In genomic region chr1:924619-925323, GRCh38 we compare ENCODE assay signal across 8 cellular contexts. TPM values are rescaled to one million over a fixed set of nuclear protein-coding genes. Genes with fewer than 3 reads are reported as not detected.
DNase-seq lines count a peak whose midpoint lies in the region; ATAC-seq and TF ChIP-seq lines count a peak whose summit lies in the region.

No MANE protein-coding gene starts in this region.

- peaks cover 48% of the 10 kb centered on the region for H3K27me3 Mint-ChIP-seq in activated T-cell treated with anti-CD3 and anti-CD28 coated beads, Interleukin-2, amount 50 U/mL, for 72 hours (ENCODE audit: low read depth)

- H3K36me3 Mint-ChIP-seq in activated T-cell treated with anti-CD3 and anti-CD28 coated beads, Interleukin-2, amount 50 U/mL, for 72 hours (ENCODE audit: insufficient read depth in 2 of 2), result no peaks in the 10 kb centered on the region

- DNase-seq in heart left ventricle (no peak), Right ventricle myocardium superior (no peak), left kidney (ENCODE audit: low read depth, low spot score) (peak; percentile 80), uterus (peak in 1 of 2 donors; percentile 64), NCI-H2107 (lab: John Stamatoyannopoulos, UW) (no peak), dedifferentiated amniotic fluid mesenchymal stem cell (ENCODE audit: extremely low spot score) (no peak)
- DNase-seq in activated T-cell treated with anti-CD3 and anti-CD28 coated beads, Interleukin-2, amount 50 U/mL, for 72 hours, result no peak

- H3K36me3 ChIP-seq in heart left ventricle (no peaks in the 10 kb centered on the region), uterus (no peaks in the 10 kb centered on the region)

- TF ChIP-seq CTCF in heart left ventricle (IDR thresholded peaks at IDR 0.05), result peak in 1 of 12 donors; percentile 15
- TF ChIP-seq CTCF in uterus (IDR thresholded peaks at IDR 0.05), result no peak

- H3K9me3 ChIP-seq in heart left ventricle (no peaks in the 10 kb centered on the region), uterus (no peaks in the 10 kb centered on the region)

- 0 to 1% (median 0%) methylated on average over 36 to 89 of the region's 89 CpGs for WGBS in heart left ventricle, 4 donors

- H3K27ac ChIP-seq in heart left ventricle, result peak overlapping the region in 3 of 12 donors; percentile 29 to 53 (median 43)
- H3K27ac ChIP-seq in uterus, result no peak overlapping the region

- H3K27me3 ChIP-seq in heart left ventricle (peaks cover 23 to 91% (median 45%) of the 10 kb centered on the region in 9 donors), uterus (no peaks in the 10 kb centered on the region)

- intact Hi-C loops in heart left ventricle (cut with DNase I) (no loop called here), Right ventricle myocardium superior (cut with DNase I) (no loop called here), uterus (cut with DNase I; ENCODE audit: low total_unique reads) (no loop called here)

- H3K4me3 ChIP-seq in heart left ventricle, result peak overlapping the region; percentile 35 to 71 (median 50)
- H3K4me3 ChIP-seq in uterus, result peak overlapping the region; percentile 13 to 40

- ATAC-seq in heart left ventricle, result no peak
- no peak for ATAC-seq in Right ventricle myocardium superior (ENCODE audit: poor library complexity)
- peak; percentile 18 to 21 for ATAC-seq in activated T-cell treated with anti-CD3 and anti-CD28 coated beads, Interleukin-2, amount 50 U/mL, for 72 hours (replicated peaks in 1 of 2)
- no peak for ATAC-seq in HG03521 (IDR thresholded peaks at IDR 0.05; ENCODE audit: unreplicated experiment)

- no peak overlapping the region for H3K27ac Mint-ChIP-seq in activated T-cell treated with anti-CD3 and anti-CD28 coated beads, Interleukin-2, amount 50 U/mL, for 72 hours

- H3K4me1 Mint-ChIP-seq in activated T-cell treated with anti-CD3 and anti-CD28 coated beads, Interleukin-2, amount 50 U/mL, for 72 hours (ENCODE audit: low read depth), result peaks cover 20% of the 10 kb centered on the region

- H3K4me1 ChIP-seq in heart left ventricle (peaks cover 0 to 50% (median 33%) of the 10 kb centered on the region in 12 donors), uterus (peaks cover 10 to 48% of the 10 kb centered on the region in 2 donors)

- no peak for TF ChIP-seq POLR2A in heart left ventricle (IDR thresholded peaks at IDR 0.05)
- no peak for TF ChIP-seq POLR2A in uterus (IDR thresholded peaks at IDR 0.05)

- peak overlapping the region; percentile 55 to 61 for H3K4me3 Mint-ChIP-seq in activated T-cell treated with anti-CD3 and anti-CD28 coated beads, Interleukin-2, amount 50 U/mL, for 72 hours

- H3K9me3 Mint-ChIP-seq in activated T-cell treated with anti-CD3 and anti-CD28 coated beads, Interleukin-2, amount 50 U/mL, for 72 hours, result no peaks in the 10 kb centered on the region

RNA-seq across cellular contexts. Expression of gene SAMD11, which starts 1.0 kb away (rescaled TPM):
- 1 to 10 TPM in 4 of 9 donors, under 1 TPM in 5; 0.38 to 3.2 (median 0.96) TPM for total RNA-seq in heart left ventricle
- polyA plus RNA-seq in heart left ventricle, result 1 to 10 TPM in 1 of 2 donors, under 1 TPM in 1; 0.54 to 1.3 TPM
- total RNA-seq in Right ventricle myocardium superior, result 1.5 TPM
- under 1 TPM; 0.12 to 0.17 TPM for total RNA-seq in activated T-cell treated with anti-CD3 and anti-CD28 coated beads, Interleukin-2, amount 50 U/mL, for 72 hours
- total RNA-seq in uterus, result 10 to 100 TPM in 2 of 4 donors, 1 to 10 TPM in 2; 1.0 to 40.7 (median 13.8) TPM

RNA-seq across cellular contexts. Expression of gene NOC2L, which starts 34.3 kb away (rescaled TPM):
- 10 to 100 TPM; 36.0 to 63.6 (median 43.3) TPM for total RNA-seq in heart left ventricle
- 10 to 100 TPM; 55.1 to 85.3 TPM for polyA plus RNA-seq in heart left ventricle
- total RNA-seq in Right ventricle myocardium superior, result 42.8 TPM
- total RNA-seq in activated T-cell treated with anti-CD3 and anti-CD28 coated beads, Interleukin-2, amount 50 U/mL, for 72 hours, result 10 to 100 TPM; 72.7 to 90.0 TPM
- total RNA-seq in uterus, result 10 to 100 TPM; 21.8 to 58.8 (median 37.5) TPM

RNA-seq across cellular contexts. Expression of gene KLHL17, which starts 35.6 kb away (rescaled TPM):
- total RNA-seq in heart left ventricle, result 1 to 10 TPM; 1.6 to 6.8 (median 4.7) TPM
- polyA plus RNA-seq in heart left ventricle, result 1 to 10 TPM; 5.4 to 5.5 TPM
- total RNA-seq in Right ventricle myocardium superior, result 5.6 TPM
- 10 to 100 TPM; 12.7 to 22.8 TPM for total RNA-seq in activated T-cell treated with anti-CD3 and anti-CD28 coated beads, Interleukin-2, amount 50 U/mL, for 72 hours
- total RNA-seq in uterus, result 10 to 100 TPM in 2 of 4 donors, 1 to 10 TPM in 2; 1.8 to 15.3 (median 9.6) TPM

RNA-seq across cellular contexts. Expression of gene PLEKHN1, which starts 41.5 kb away (rescaled TPM):
- under 1 TPM in 2 of 9 donors, not detected in 7; 0.37 to 0.63 TPM for total RNA-seq in heart left ventricle
- polyA plus RNA-seq in heart left ventricle, result under 1 TPM; 0.15 TPM
- total RNA-seq in Right ventricle myocardium superior, result not detected
- 1 to 10 TPM; 1.9 to 2.3 TPM for total RNA-seq in activated T-cell treated with anti-CD3 and anti-CD28 coated beads, Interleukin-2, amount 50 U/mL, for 72 hours
- total RNA-seq in uterus, result 1 to 10 TPM in 1 of 4 donors, not detected in 3; 1.1 TPM

RNA-seq across cellular contexts. Expression of gene PERM1, which starts 57.1 kb away (rescaled TPM):
- total RNA-seq in heart left ventricle, result 100 to 1,000 TPM in 6 of 9 donors, 10 to 100 TPM in 3; 52.8 to 149 (median 104) TPM
- 100 to 1,000 TPM in 1 of 2 donors, 10 to 100 TPM in 1; 53.3 to 353 TPM for polyA plus RNA-seq in heart left ventricle
- total RNA-seq in Right ventricle myocardium superior, result 170 TPM
- total RNA-seq in activated T-cell treated with anti-CD3 and anti-CD28 coated beads, Interleukin-2, amount 50 U/mL, for 72 hours, result not detected
- 1 to 10 TPM in 1 of 4 donors, not detected in 3; 2.3 TPM for total RNA-seq in uterus

Comparison
In these comparisons a context has a peak if more than half of its experiments do, and no peak if none do; other contexts are left out.
1. ATAC-seq: peak in activated T-cell treated with anti-CD3 and anti-CD28 coated beads, Interleukin-2, amount 50 U/mL, for 72 hours (2 of 2); none in heart left ventricle (0 of 4), Right ventricle myocardium superior (single experiment) and HG03521 (single experiment).